ENCODE assay signal across 24 cellular contexts in genomic region chr15:66042624-66043023, GRCh38.
DNase-seq lines count a peak whose midpoint lies in the region; ATAC-seq and TF ChIP-seq lines count a peak whose summit lies in the region.
"Had no signal": no experiment of that assay in that cellular context is flagged by ENCODE, and none has a peak within 500 bp of the region (broad histone marks: within the 10 kb centered on the region; RNA-seq: fewer than 3 reads in every experiment).

No MANE protein-coding gene starts in this region.

- intact Hi-C loops in left ventricle myocardium superior (cut with micrococcal nuclease): no loop called here

- peak overlapping the region; percentile 54 for H3K27ac Mint-ChIP-seq in neural progenitor cell
- H3K27ac Mint-ChIP-seq: activated T-cell treated with anti-CD3 and anti-CD28 coated beads, Interleukin-2, amount 50 U/mL, for 24 hours; immature natural killer cell; naive B cell; stimulated activated naive B cell treated with anti-CD40 and anti-IgM and Interleukin-4, amounts not matched to agents 10 μg/mL and 1 μg/mL and 100 μg/mL, for 72 hours; T-cell had no signal

- no peaks in the 10 kb centered on the region for H4K20me1 ChIP-seq in neural progenitor cell (ENCODE audit: low read depth)
- H4K20me1 ChIP-seq: BLaER1 had no signal

- no peak overlapping the region for H3K9ac ChIP-seq in neural progenitor cell
- H3K9ac ChIP-seq: BLaER1 had no signal

- no peak overlapping the region for H3K4me3 Mint-ChIP-seq in neural progenitor cell
- H3K4me3 Mint-ChIP-seq: activated T-cell treated with anti-CD3 and anti-CD28 coated beads, Interleukin-2, amount 50 U/mL, for 24 hours; immature natural killer cell; stimulated activated naive B cell treated with anti-CD40 and anti-IgM and Interleukin-4, amounts not matched to agents 10 μg/mL and 1 μg/mL and 100 μg/mL, for 72 hours; T-cell had no signal

- peak; percentile 94 for DNase-seq in ELF-1 (ENCODE audit: low read depth, low spot score)
- peak; percentile 49 for DNase-seq in NCI-H69 (lab: John Stamatoyannopoulos, UW)
- peak; percentile 8 for DNase-seq in epithelial cell of prostate (ENCODE audit: low read depth, low spot score)
- DNase-seq in neural progenitor cell (ENCODE audit: low spot score): no peak
- DNase-seq in left ventricle myocardium superior: no peak
- DNase-seq: activated CD4-positive, CD25-positive, alpha-beta regulatory T cell treated with anti-CD3 and anti-CD28 coated beads, Interleukin-2, amount 50 U/mL, for 72 hours; activated naive CD4-positive, alpha-beta T cell; activated T-cell treated with anti-CD3 and anti-CD28 coated beads, Interleukin-2, amount 50 U/mL, for 24 hours; EL; immature natural killer cell; KBM-7; naive B cell; NCI-H1694 treated with DMSO at 0.1 percent for 48 hours; stimulated activated CD4-positive, alpha-beta T cell treated with anti-CD3 and anti-CD28 coated beads, Interleukin-4, amount 100 ng/mL, for 1 hour; stimulated activated naive B cell treated with anti-CD40 and anti-IgM and Interleukin-4, amounts not matched to agents 10 μg/mL and 1 μg/mL and 100 μg/mL, for 72 hours; T-cell had no signal

- H3K4me3 ChIP-seq in neural progenitor cell: no peak overlapping the region
- H3K4me3 ChIP-seq: BLaER1, cardiac muscle cell, coronary artery, SJSA1 had no signal

- no peak for TF ChIP-seq CTCF in neural progenitor cell (IDR thresholded peaks at IDR 0.05)

- H3F3A ChIP-seq in neural progenitor cell (ENCODE audit: low read depth): peaks cover 6% of the 10 kb centered on the region

- no peaks in the 10 kb centered on the region for H3K79me2 ChIP-seq in neural progenitor cell (ENCODE audit: low read depth)

- H3K36me3 Mint-ChIP-seq in neural progenitor cell: no peaks in the 10 kb centered on the region
- H3K36me3 Mint-ChIP-seq: immature natural killer cell; naive B cell; stimulated activated naive B cell treated with anti-CD40 and anti-IgM and Interleukin-4, amounts not matched to agents 10 μg/mL and 1 μg/mL and 100 μg/mL, for 72 hours; T-cell had no signal

- H3K9me3 ChIP-seq in neural progenitor cell (ENCODE audit: low read depth): no peaks in the 10 kb centered on the region
- H3K9me3 ChIP-seq: BLaER1, Caco-2, SJSA1 had no signal

- peaks cover 3% of the 10 kb centered on the region for H3K27me3 Mint-ChIP-seq in neural progenitor cell (ENCODE audit: insufficient read depth, low read depth)

- H3K4me2 ChIP-seq in neural progenitor cell: no peak overlapping the region
- H3K4me2 ChIP-seq: BLaER1 had no signal

- no peaks in the 10 kb centered on the region for H3K27me3 ChIP-seq in neural progenitor cell
- H3K27me3 ChIP-seq: BLaER1, cardiac muscle cell had no signal

- peak overlapping the region; percentile 42 for H2AFZ ChIP-seq in neural progenitor cell (replicated peaks)

- no peak overlapping the region for H3K27ac ChIP-seq in epithelial cell of prostate
- no peak overlapping the region for H3K27ac ChIP-seq in neural progenitor cell
- H3K27ac ChIP-seq: BLaER1, cardiac muscle cell, coronary artery, SJSA1 had no signal

- peaks cover 41% of the 10 kb centered on the region for H3K4me1 Mint-ChIP-seq in neural progenitor cell
- H3K4me1 Mint-ChIP-seq: immature natural killer cell; naive B cell; stimulated activated naive B cell treated with anti-CD40 and anti-IgM and Interleukin-4, amounts not matched to agents 10 μg/mL and 1 μg/mL and 100 μg/mL, for 72 hours; T-cell had no signal

- H3K36me3 ChIP-seq in neural progenitor cell: no peaks in the 10 kb centered on the region
- H3K36me3 ChIP-seq: BLaER1, cardiac muscle cell, SJSA1 had no signal

- no peaks in the 10 kb centered on the region for H3K9me3 Mint-ChIP-seq in neural progenitor cell
- H3K9me3 Mint-ChIP-seq: activated T-cell treated with anti-CD3 and anti-CD28 coated beads, Interleukin-2, amount 50 U/mL, for 24 hours; immature natural killer cell; stimulated activated naive B cell treated with anti-CD40 and anti-IgM and Interleukin-4, amounts not matched to agents 10 μg/mL and 1 μg/mL and 100 μg/mL, for 72 hours; T-cell had no signal

- H3K4me1 ChIP-seq in neural progenitor cell: peaks cover 22% of the 10 kb centered on the region
- H3K4me1 ChIP-seq: BLaER1, SJSA1 had no signal

- ATAC-seq in GM21367 (IDR thresholded peaks at IDR 0.05; ENCODE audit: unreplicated experiment) (no peak), HG03457 (IDR thresholded peaks at IDR 0.05; ENCODE audit: unreplicated experiment) (no peak), left ventricle myocardium superior (no peak)
- ATAC-seq: left lobe of liver; stimulated activated naive B cell treated with anti-CD40 and anti-IgM and Interleukin-4, amounts not matched to agents 10 μg/mL and 1 μg/mL and 100 μg/mL, for 72 hours; T-cell had no signal

Comparison
In these comparisons a context has a peak if more than half of its experiments do, and no peak if none do; other contexts are left out.
1. DNase-seq: peak in ELF-1 (single experiment), NCI-H69 (single experiment) and epithelial cell of prostate (single experiment); none in neural progenitor cell (single experiment) and left ventricle myocardium superior (single experiment).